ENCODE assay signal across 1 cellular context in the genomic region with DNA sequence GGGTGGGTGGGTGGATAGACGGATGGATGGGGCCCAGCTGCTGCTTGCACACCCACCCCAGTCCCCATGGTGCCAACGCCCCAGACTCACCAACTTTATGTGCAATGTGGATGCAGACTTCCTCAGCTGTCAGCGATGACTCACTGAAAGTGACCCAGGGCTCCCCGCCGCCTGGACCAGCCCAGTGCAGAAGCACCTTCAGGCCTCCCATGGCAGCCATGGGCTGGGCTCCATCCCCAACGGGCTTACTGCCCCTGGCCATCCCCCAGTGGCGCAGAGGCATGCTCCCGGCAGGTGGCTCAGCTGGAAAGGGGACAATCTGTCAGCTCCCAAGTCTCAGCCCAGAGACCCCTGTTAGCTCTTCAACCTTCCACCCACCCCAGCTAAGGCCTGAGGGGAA.
TF ChIP-seq lines count a peak whose summit lies in the region.

No MANE protein-coding gene starts in this region.

TF ChIP-seq in GM12878, 131 proteins besides CTCF, POLR2A, EP300 and RAD21:
- no peak for TF ChIP-seq NR2C1 (IDR thresholded peaks at IDR 0.05)
- TF ChIP-seq, protein P1, sequence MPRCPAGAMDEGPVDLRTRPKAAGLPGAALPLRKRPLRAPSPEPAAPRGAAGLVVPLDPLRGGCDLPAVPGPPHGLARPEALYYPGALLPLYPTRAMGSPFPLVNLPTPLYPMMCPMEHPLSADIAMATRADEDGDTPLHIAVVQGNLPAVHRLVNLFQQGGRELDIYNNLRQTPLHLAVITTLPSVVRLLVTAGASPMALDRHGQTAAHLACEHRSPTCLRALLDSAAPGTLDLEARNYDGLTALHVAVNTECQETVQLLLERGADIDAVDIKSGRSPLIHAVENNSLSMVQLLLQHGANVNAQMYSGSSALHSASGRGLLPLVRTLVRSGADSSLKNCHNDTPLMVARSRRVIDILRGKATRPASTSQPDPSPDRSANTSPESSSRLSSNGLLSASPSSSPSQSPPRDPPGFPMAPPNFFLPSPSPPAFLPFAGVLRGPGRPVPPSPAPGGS (IDR thresholded peaks at IDR 0.05; ENCODE audit: borderline replicate concordance, insufficient read depth, low read depth, low read length, poor library complexity, severe bottlenecking), result peak; percentile 85
TF ChIP-seq in GM12878: peak in this region for 1.
